In the genomic region with DNA sequence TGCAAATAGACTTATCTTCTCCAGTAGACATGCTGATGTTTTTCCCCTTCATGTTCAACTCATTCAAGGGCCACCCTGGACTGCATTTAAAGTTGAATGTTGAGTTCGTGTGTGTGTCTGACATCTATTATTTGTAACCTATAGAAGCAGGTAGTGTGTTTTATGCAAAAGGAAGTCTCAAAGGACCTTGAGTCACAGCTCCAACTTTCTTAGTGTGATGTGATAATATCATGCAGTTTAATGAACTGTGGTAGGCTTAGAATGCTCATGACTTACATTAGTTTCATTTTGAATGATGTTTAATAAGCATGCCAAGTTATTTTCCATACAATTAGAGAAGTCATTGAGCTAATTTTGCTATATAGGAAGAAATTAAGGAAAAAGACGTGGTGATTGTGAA, we compare ENCODE assay signal across 30 cellular contexts.
DNase-seq lines count a peak whose midpoint lies in the region; ATAC-seq, FAIRE-seq and TF ChIP-seq lines count a peak whose summit lies in the region.
"Had no signal": no experiment of that assay in that cellular context is flagged by ENCODE, and none has a peak within 500 bp of the region (broad histone marks: within the 10 kb centered on the region; RNA-seq: fewer than 3 reads in every experiment).

No MANE protein-coding gene starts in this region.

- H4K20me1 ChIP-seq in GM12878 (ENCODE audit: control insufficient read depth, insufficient read depth) = no peaks in the 10 kb centered on the region; the same call in 1 of the 2 replicates

- in situ Hi-C loops in GM12878 (cut with MboI) = no loop called here

- TF ChIP-seq RAD21 in GM12878 (IDR thresholded peaks at IDR 0.05; ENCODE audit: insufficient read depth, low read depth, low read length) = no peak

- H3K36me3 ChIP-seq in cardiac muscle cell = no peaks in the 10 kb centered on the region
- no peaks in the 10 kb centered on the region for H3K36me3 ChIP-seq in GM12878 (ENCODE audit: control insufficient read depth in 2 of 2, insufficient read depth in 2 of 2, low read length in 1 of 2)
- H3K36me3 ChIP-seq in psoas muscle (ENCODE audit: insufficient read depth in 1 of 2, low read depth in 1 of 2) = no peaks in the 10 kb centered on the region
- H3K36me3 ChIP-seq in Caco-2 (ENCODE audit: control insufficient read depth, insufficient read depth, low read length) = no peaks in the 10 kb centered on the region; the same call in 1 of the 2 replicates
- H3K36me3 ChIP-seq: neutrophil, right lobe of liver, spleen, stomach had no signal

- H3K36me3 Mint-ChIP-seq in Caco-2 (ENCODE audit: insufficient read depth, unreplicated experiment) = no peaks in the 10 kb centered on the region
- H3K36me3 Mint-ChIP-seq: activated naive CD8-positive, alpha-beta T cell; naive B cell had no signal

- peaks cover 34% of the 10 kb centered on the region for H3K4me1 Mint-ChIP-seq in Caco-2 (ENCODE audit: low read depth, unreplicated experiment)

- DNase-seq in cardiac muscle cell (ENCODE audit: low read depth in 1 of 2, low spot score in 1 of 2) = no peak
- DNase-seq in Right ventricle myocardium superior = no peak
- DNase-seq in GM12878 (ENCODE audit: low read depth, low spot score) = no peak
- no peak for DNase-seq in psoas muscle
- DNase-seq in DMS79 (lab: John Stamatoyannopoulos, UW) = no peak
- no peak for DNase-seq in Caco-2
- DNase-seq: anterior cingulate cortex; caudate nucleus; cortex of kidney; effector memory CD4-positive, alpha-beta T cell; EL; head of caudate nucleus; Karpas-422; midbrain; naive B cell; NCI-H1417 treated with DMSO at 0.1 percent for 48 hours; NCI-H2081; NCI-H526; NK-92 treated with Interleukin-12 subunit alpha and Interleukin-12 subunit beta, amount 100 ng/mL, for 24 hours; PC-9; right lobe of liver; SHP77; spleen; stomach had no signal

- H3K9me3 ChIP-seq in cardiac muscle cell (ENCODE audit: low read depth) = no peaks in the 10 kb centered on the region
- no peaks in the 10 kb centered on the region; the same call in 1 of the 3 replicates for H3K9me3 ChIP-seq in GM12878 (replicated peaks; ENCODE audit: control insufficient read depth, insufficient read depth, low read length)
- H3K9me3 ChIP-seq in psoas muscle = no peaks in the 10 kb centered on the region
- no peaks in the 10 kb centered on the region for H3K9me3 ChIP-seq in Caco-2
- H3K9me3 ChIP-seq: neutrophil, right lobe of liver, spleen, stomach had no signal

- intact Hi-C loops in Right ventricle myocardium superior (cut with DNase I) = no loop called here
- intact Hi-C loops in GM12878 (cut with micrococcal nuclease; ENCODE audit: unreplicated experiment) = no loop called here
- intact Hi-C loops in psoas muscle (cut with DNase I) = loop anchor here in 1 of 2 donors (5.0 kb wide), 1 partner anchor 67 kb away; the partner anchor contains the start of gene CERS6
- intact Hi-C loops in Caco-2 (cut with micrococcal nuclease; ENCODE audit: unreplicated experiment) = no loop called here

- TF ChIP-seq POLR2A in GM12878 (IDR thresholded peaks at IDR 0.05; ENCODE audit: low read depth, low read length) = no peak

- peak overlapping the region; percentile 26 for H3K4me2 ChIP-seq in GM12878 (ENCODE audit: control insufficient read depth, insufficient read depth)
- H3K4me2 ChIP-seq: PC-9 had no signal

- H3K27ac ChIP-seq in cardiac muscle cell = peak overlapping the region; percentile 76
- H3K27ac ChIP-seq in GM12878 (ENCODE audit: control insufficient read depth, insufficient read depth) = no peak overlapping the region
- peak overlapping the region; percentile 11 for H3K27ac ChIP-seq in psoas muscle
- H3K27ac ChIP-seq: neutrophil, PC-9, right lobe of liver, spleen had no signal

- BruUV-seq in GM12878 (replicated peaks; lab: Mats Ljungman, UMichigan) (no TSS peak), Caco-2 (replicated peaks; lab: Mats Ljungman, UMichigan) (no TSS peak)

- H3K27me3 Mint-ChIP-seq in Caco-2 (ENCODE audit: insufficient read depth, unreplicated experiment) = no peaks in the 10 kb centered on the region
- H3K27me3 Mint-ChIP-seq: activated naive CD8-positive, alpha-beta T cell; naive B cell had no signal

- CTCF ChIA-PET in GM12878 (lab: Yijun Ruan, JAX) (no interaction called here), Caco-2 (lab: Charles Lee) (no interaction called here)

- H3K27ac Mint-ChIP-seq in Caco-2 (ENCODE audit: unreplicated experiment) = no peak overlapping the region

- no peak overlapping the region for H3K4me3 ChIP-seq in cardiac muscle cell
- no peak overlapping the region for H3K4me3 ChIP-seq in GM12878
- H3K4me3 ChIP-seq in psoas muscle = no peak overlapping the region
- H3K4me3 ChIP-seq in Caco-2 (ENCODE audit: low read depth, low read length) = no peak overlapping the region
- H3K4me3 ChIP-seq: PC-9, right lobe of liver, spleen, stomach had no signal

- peaks cover 67% of the 10 kb centered on the region for H3K79me2 ChIP-seq in GM12878 (ENCODE audit: control insufficient read depth, insufficient read depth, low read length)

- RAD21 ChIA-PET in GM12878 (lab: Charles Lee; ENCODE audit: unreplicated experiment) = no interaction called here

- POLR2A ChIA-PET in GM12878 (lab: Charles Lee) = no interaction called here
- POLR2A ChIA-PET in Caco-2 (lab: Charles Lee) = no interaction called here

- no peak overlapping the region for H2AFZ ChIP-seq in GM12878 (ENCODE audit: control insufficient read depth, low read depth, low read length)
- H2AFZ ChIP-seq: PC-9 had no signal

- no peak for TF ChIP-seq CTCF in cardiac muscle cell (IDR thresholded peaks at IDR 0.05; ENCODE audit: low read depth, low read length)
- TF ChIP-seq CTCF in GM12878 (IDR thresholded peaks at IDR 0.05 in 2 of 3, conservative IDR thresholded peaks at IDR 0.05 in 1 of 3; ENCODE audit: control insufficient read depth in 2 of 3, extremely low read depth in 1 of 3, insufficient read depth in 1 of 3, low read depth in 3 of 3, low read length in 3 of 3) = no peak
- TF ChIP-seq CTCF in psoas muscle (IDR thresholded peaks at IDR 0.05) = no peak
- no peak for TF ChIP-seq CTCF in Caco-2 (IDR thresholded peaks at IDR 0.05; ENCODE audit: insufficient read depth in 1 of 2, low read depth in 1 of 2, low read length in 1 of 2, severe bottlenecking in 1 of 2, unreplicated experiment in 1 of 2)

- SMC1A ChIA-PET in GM12878 (lab: Charles Lee; ENCODE audit: uncharacterized antibody, unreplicated experiment) = interaction anchor here (0.8 to 1.5 kb wide), 2 partner anchors 21 to 27 kb away, joined by 3 to 4 read pairs; no protein-coding TSS in a partner anchor

- WGBS in GM12878 (ENCODE audit: insufficient coverage, insufficient replicate concordance, low lambda C conversion rate, missing lambda C conversion rate) = 19% methylated on average over 2 of the region's 2 CpGs
- 80 to 91% (median 85%) methylated on average over 2 of the region's 2 CpGs for WGBS in psoas muscle, 3 donors

- no peak for TF ChIP-seq EP300 in GM12878 (IDR thresholded peaks at IDR 0.05; ENCODE audit: borderline replicate concordance in 1 of 2, control insufficient read depth in 1 of 2, low read depth in 2 of 2, low read length in 2 of 2)

- no peaks in the 10 kb centered on the region for H3K9me3 Mint-ChIP-seq in Caco-2 (ENCODE audit: unreplicated experiment)

- ATAC-seq in Right ventricle myocardium superior (ENCODE audit: poor library complexity) (no peak), HG02884 (IDR thresholded peaks at IDR 0.05; ENCODE audit: unreplicated experiment) (peak; percentile 43), GM12878 (peak; percentile 66), psoas muscle (no peak), HG02870 (IDR thresholded peaks at IDR 0.05; ENCODE audit: unreplicated experiment) (no peak)
- ATAC-seq: HepG2, right lobe of liver had no signal

- no peak overlapping the region for H3K4me3 Mint-ChIP-seq in Caco-2 (ENCODE audit: unreplicated experiment)
- H3K4me3 Mint-ChIP-seq: activated naive CD8-positive, alpha-beta T cell; naive B cell had no signal

- H3K9ac ChIP-seq in GM12878 (ENCODE audit: control insufficient read depth, insufficient read depth, low read length) = no peak overlapping the region

- FAIRE-seq in GM12878 (lab: Jason Lieb, UNC) = no peak
- FAIRE-seq: HepG2, urothelium cell line had no signal

- peaks cover 50% of the 10 kb centered on the region for H3K4me1 ChIP-seq in cardiac muscle cell (ENCODE audit: low read depth)
- H3K4me1 ChIP-seq in GM12878 (ENCODE audit: control insufficient read depth, insufficient read depth, low read length) = peaks cover 42% of the 10 kb centered on the region
- H3K4me1 ChIP-seq in psoas muscle = peaks cover 56% of the 10 kb centered on the region
- peaks cover 12% of the 10 kb centered on the region; the same call in 1 of the 2 replicates for H3K4me1 ChIP-seq in Caco-2
- H3K4me1 ChIP-seq: right lobe of liver had no signal

- no peaks in the 10 kb centered on the region for H3K27me3 ChIP-seq in cardiac muscle cell
- H3K27me3 ChIP-seq in GM12878 (replicated peaks in 1 of 2; ENCODE audit: control insufficient read depth in 2 of 2, insufficient read depth in 2 of 2, low read length in 1 of 2) = no peaks in the 10 kb centered on the region
- H3K27me3 ChIP-seq in psoas muscle (ENCODE audit: insufficient read depth in 3 of 3, low read length in 2 of 3) = no peaks in the 10 kb centered on the region
- no peaks in the 10 kb centered on the region for H3K27me3 ChIP-seq in Caco-2 (replicated peaks; ENCODE audit: control insufficient read depth, insufficient read depth, low read length)
- H3K27me3 ChIP-seq: neutrophil, right lobe of liver, spleen, stomach had no signal

TF ChIP-seq in GM12878, 131 proteins besides CTCF, POLR2A, EP300 and RAD21:
- no peak for TF ChIP-seq NFXL1 (IDR thresholded peaks at IDR 0.05; ENCODE audit: borderline replicate concordance)
- TF ChIP-seq SP1 (IDR thresholded peaks at IDR 0.05; ENCODE audit: low read depth, low read length) = no peak
- no peak for TF ChIP-seq DPF2 (IDR thresholded peaks at IDR 0.05)
- TF ChIP-seq WRNIP1 (IDR thresholded peaks at IDR 0.05; ENCODE audit: borderline replicate concordance, low read depth, low read length) = no peak
- no peak for TF ChIP-seq SUZ12 (IDR thresholded peaks at IDR 0.05; ENCODE audit: unreplicated experiment)
- no peak for TF ChIP-seq RBBP5 (conservative IDR thresholded peaks at IDR 0.05)

Comparison
In these comparisons a context has a peak if more than half of its experiments do, and no peak if none do; other contexts are left out.
1. ATAC-seq: peak in HG02884 (single experiment) and GM12878 (single experiment); none in Right ventricle myocardium superior (single experiment), psoas muscle (0 of 4) and HG02870 (single experiment).